1 cellular context compared by ENCODE assay signal in the genomic region with DNA sequence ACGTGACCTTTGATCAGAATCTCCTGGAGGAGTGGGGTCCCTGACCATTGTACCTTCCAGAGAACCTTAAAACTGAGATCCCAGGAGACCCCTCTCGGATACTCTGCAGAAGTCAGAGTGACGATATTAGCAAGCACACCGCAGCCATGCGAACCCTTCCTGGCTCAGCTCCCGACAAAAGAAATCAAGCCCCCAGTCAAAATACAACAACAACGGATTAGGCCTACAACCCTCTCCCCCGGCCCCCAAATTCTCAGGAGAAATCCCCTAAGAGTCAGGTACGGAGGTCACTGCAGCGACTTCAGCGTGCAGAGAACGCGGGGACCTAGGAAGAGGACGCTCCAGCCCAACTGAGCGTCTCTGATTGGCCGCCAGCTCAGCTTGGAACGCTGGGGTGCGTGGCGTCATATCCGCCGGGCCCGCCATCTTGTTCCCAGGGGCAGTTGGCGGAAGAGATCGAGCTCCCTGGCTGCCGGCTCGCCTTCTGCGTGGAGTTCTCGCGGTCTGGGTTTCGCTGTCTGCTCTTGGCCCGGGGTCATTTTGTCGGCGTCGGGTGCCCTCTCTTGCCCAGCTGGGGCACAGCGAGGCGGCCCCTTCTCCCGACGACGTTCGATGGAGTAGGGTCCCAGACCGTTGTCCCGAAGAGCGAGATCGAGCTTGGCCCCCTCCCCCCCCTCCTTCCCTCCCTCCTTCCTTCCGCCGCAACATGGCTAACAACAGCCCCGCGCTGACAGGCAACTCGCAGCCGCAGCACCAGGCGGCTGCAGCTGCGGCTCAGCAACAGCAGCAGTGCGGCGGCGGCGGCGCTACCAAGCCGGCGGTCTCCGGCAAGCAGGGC.
A peak's percentile ranks its signal among the peaks of the same experiment; 100 is the strongest.
TF ChIP-seq lines count a peak whose summit lies in the region.

Gene PRPF38B (plus strand): TSS at position 425 of the 838 bp plus-strand sequence. CDS start 282 bp downstream, at position 707.

TF ChIP-seq in K562, 482 proteins besides CTCF, POLR2A, EP300 and RAD21 (continued from another document and continues in another):
- TF ChIP-seq L3MBTL2 (IDR thresholded peaks at IDR 0.05) (peak; percentile 83; the same call in 1 of the 2 replicates), MCM3 (IDR thresholded peaks at IDR 0.05) (no peak), CUX1 (CRISPR knock-in tag; IDR thresholded peaks at IDR 0.05) (no peak), ZNF830 (CRISPR knock-in tag; IDR thresholded peaks at IDR 0.05) (no peak), DACH1 (IDR thresholded peaks at IDR 0.05; ENCODE audit: partially characterized antibody) (no peak), FOXJ2 (tag; IDR thresholded peaks at IDR 0.05) (peak; percentile 36; the same call in 1 of the 2 replicates), HLTF (IDR thresholded peaks at IDR 0.05) (no peak), ZNF589 (CRISPR knock-in tag; IDR thresholded peaks at IDR 0.05; ENCODE audit: low read depth) (0 out of 2 replicates have a peak, but pooled peaks have one; percentile 50), LCOR (CRISPR knock-in tag; IDR thresholded peaks at IDR 0.05) (peak; percentile 77), ZBTB7A (IDR thresholded peaks at IDR 0.05; ENCODE audit: borderline replicate concordance, control insufficient read depth, low read depth, low read length) (peak; percentile 21; the same call in 1 of the 2 replicates), HDAC1 (IDR thresholded peaks at IDR 0.05) (peak in 1 of 2 experiments; percentile 80; a peak in 2 of 4 replicates), ZNF217 (CRISPR knock-in tag; IDR thresholded peaks at IDR 0.05) (no peak), ID3 (CRISPR knock-in tag; IDR thresholded peaks at IDR 0.05) (no peak), ID3 (tag; IDR thresholded peaks at IDR 0.05) (no peak), NFIC (IDR thresholded peaks at IDR 0.05) (peak; percentile 52), MGA (IDR thresholded peaks at IDR 0.05) (peak; percentile 95), ZNF318 (IDR thresholded peaks at IDR 0.05; ENCODE audit: borderline replicate concordance in 1 of 2, low read depth in 1 of 2) (no peak), POLR2G (IDR thresholded peaks at IDR 0.05; ENCODE audit: low read depth, low read length) (peak; percentile 99), BRD9 (IDR thresholded peaks at IDR 0.05; ENCODE audit: low read depth, partially characterized antibody) (peak; percentile 36), ILK (tag; IDR thresholded peaks at IDR 0.05; ENCODE audit: borderline replicate concordance, low read depth) (no peak), TEAD2 (tag; IDR thresholded peaks at IDR 0.05) (peak; percentile 39; the same call in 1 of the 2 replicates), MBD2 (IDR thresholded peaks at IDR 0.05; ENCODE audit: borderline replicate concordance, low read depth) (peak; percentile 89)
- TF ChIP-seq, protein P1, sequence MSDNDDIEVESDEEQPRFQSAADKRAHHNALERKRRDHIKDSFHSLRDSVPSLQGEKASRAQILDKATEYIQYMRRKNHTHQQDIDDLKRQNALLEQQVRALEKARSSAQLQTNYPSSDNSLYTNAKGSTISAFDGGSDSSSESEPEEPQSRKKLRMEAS (CRISPR knock-in tag; IDR thresholded peaks at IDR 0.05) = peak; percentile 61; the same call in 1 of the 2 replicates
